In genomic region chr5:40587284-40587882, GRCh38 we compare ENCODE assay signal across 22 cellular contexts.
DNase-seq lines count a peak whose midpoint lies in the region; ATAC-seq and TF ChIP-seq lines count a peak whose summit lies in the region.
"Had no signal": no experiment of that assay in that cellular context is flagged by ENCODE, and none has a peak within 500 bp of the region (broad histone marks: within the 10 kb centered on the region; RNA-seq: fewer than 3 reads in every experiment).

No MANE protein-coding gene starts in this region.

- no peak overlapping the region for H3K4me2 ChIP-seq in PC-3 (ENCODE audit: low read length)
- H3K4me2 ChIP-seq: KMS-11, SK-N-SH had no signal

- no peaks in the 10 kb centered on the region for H3K9me3 ChIP-seq in PC-3 (ENCODE audit: low read length)
- H3K9me3 ChIP-seq: MG63, SK-N-SH had no signal

- H3K4me3 ChIP-seq in PC-3 (ENCODE audit: low read length) = no peak overlapping the region
- H3K4me3 ChIP-seq: MG63 had no signal

- H3K36me3 Mint-ChIP-seq in mesothelial cell of epicardium = no peaks in the 10 kb centered on the region

- H3K27me3 ChIP-seq in PC-3 (ENCODE audit: low read length) = no peaks in the 10 kb centered on the region
- H3K27me3 ChIP-seq: MG63 had no signal

- H3K9me3 Mint-ChIP-seq in mesothelial cell of epicardium = peaks cover 4% of the 10 kb centered on the region
- H3K9me3 Mint-ChIP-seq: H9 had no signal

- peaks cover 6% of the 10 kb centered on the region; the same call in 1 of the 2 replicates for H3K4me1 ChIP-seq in PC-3 (ENCODE audit: insufficient read depth, low read length)

- no TSS peak for BruUV-seq in PC-3 (replicated peaks; lab: Mats Ljungman, UMichigan)

- no peak overlapping the region for H2AFZ ChIP-seq in PC-3 (ENCODE audit: low read length)

- peaks cover 4% of the 10 kb centered on the region for H3K4me1 Mint-ChIP-seq in mesothelial cell of epicardium
- H3K4me1 Mint-ChIP-seq: H9 had no signal

- no peaks in the 10 kb centered on the region for H3K9me2 ChIP-seq in PC-3 (replicated peaks; ENCODE audit: low read length)
- H3K9me2 ChIP-seq: SK-N-SH had no signal

- H4K20me1 ChIP-seq in PC-3 (ENCODE audit: low read length) = no peaks in the 10 kb centered on the region

- no peaks in the 10 kb centered on the region for H3F3A ChIP-seq in PC-3 (ENCODE audit: low read length, unreplicated experiment)

- DNase-seq in EL (peak; percentile 25), PC-3 (peak; percentile 24), dedifferentiated amniotic fluid mesenchymal stem cell (ENCODE audit: extremely low spot score) (peak; percentile 22), mesothelial cell of epicardium (ENCODE audit: low spot score in 2 of 2, unreplicated experiment in 2 of 2) (no peak)
- DNase-seq in activated CD4-positive, CD25-positive, alpha-beta regulatory T cell treated with anti-CD3 and anti-CD28 coated beads, Interleukin-2, amount 50 U/mL, for 72 hours = no peak
- DNase-seq in activated CD8-positive, alpha-beta memory T cell treated with anti-CD3 and anti-CD28 coated beads for 24 hours = no peak
- DNase-seq: ACHN; CD4-positive, alpha-beta T cell; DMS79; GDM1; H9; MG63; NCI-H1092 treated with DMSO at 0.1 percent for 48 hours; NCI-H187; NCI-H446; SK-N-SH had no signal

- no peak overlapping the region for H3K27ac ChIP-seq in PC-3 (ENCODE audit: low read length)
- H3K27ac ChIP-seq: HL-60, KMS-11 had no signal

- H3K36me3 ChIP-seq in PC-3 (ENCODE audit: low read depth, low read length) = no peaks in the 10 kb centered on the region
- H3K36me3 ChIP-seq: MG63 had no signal

- H3K4me3 Mint-ChIP-seq in mesothelial cell of epicardium = no peak overlapping the region
- H3K4me3 Mint-ChIP-seq: B cell; CD4-positive, alpha-beta T cell; H9 had no signal

- H3K79me2 ChIP-seq in PC-3 (ENCODE audit: low read length) = no peaks in the 10 kb centered on the region

- POLR2A ChIA-PET in PC-3 (lab: Charles Lee; ENCODE audit: unreplicated experiment) = interaction anchor here (0.7 kb wide), 1 partner anchor 17 kb away, joined by 4 read pairs; no protein-coding TSS in a partner anchor

- ATAC-seq in PC-3 (0 out of 2 replicates have a peak, but pooled peaks have one; percentile 27), HG03135 (IDR thresholded peaks at IDR 0.05; ENCODE audit: unreplicated experiment) (no peak), GM21576 (IDR thresholded peaks at IDR 0.05; ENCODE audit: unreplicated experiment) (no peak)
- ATAC-seq: Right ventricle myocardium inferior had no signal

- no peak for TF ChIP-seq CTCF in PC-3 (conservative IDR thresholded peaks at IDR 0.05; ENCODE audit: low read depth, low read length)
- no peak for TF ChIP-seq CTCF in mesothelial cell of epicardium (IDR thresholded peaks at IDR 0.05; ENCODE audit: unreplicated experiment)

- intact Hi-C loops in PC-3 (cut with micrococcal nuclease) = no loop called here

- no peaks in the 10 kb centered on the region for H3K27me3 Mint-ChIP-seq in mesothelial cell of epicardium (ENCODE audit: low read depth)
- H3K27me3 Mint-ChIP-seq: B cell; CD4-positive, alpha-beta T cell had no signal

- CTCF ChIA-PET in PC-3 (lab: Charles Lee) = no interaction called here

- H3K9ac ChIP-seq in PC-3 (ENCODE audit: low read length) = no peak overlapping the region
- H3K9ac ChIP-seq: KMS-11, SK-N-SH had no signal

- peak overlapping the region; percentile 39 for H3K27ac Mint-ChIP-seq in mesothelial cell of epicardium
- H3K27ac Mint-ChIP-seq: B cell; CD4-positive, alpha-beta T cell; H9 had no signal

Comparison
In these comparisons a context has a peak if more than half of its experiments do, and no peak if none do; other contexts are left out.
1. DNase-seq: peak in EL (single experiment), PC-3 (single experiment) and dedifferentiated amniotic fluid mesenchymal stem cell (single experiment); none in mesothelial cell of epicardium (0 of 2), activated CD4-positive, CD25-positive, alpha-beta regulatory T cell treated with anti-CD3 and anti-CD28 coated beads, Interleukin-2, amount 50 U/mL, for 72 hours (single experiment) and activated CD8-positive, alpha-beta memory T cell treated with anti-CD3 and anti-CD28 coated beads for 24 hours (single experiment).